Comparison of ENCODE assay signal across 31 cellular contexts in the genomic region with DNA sequence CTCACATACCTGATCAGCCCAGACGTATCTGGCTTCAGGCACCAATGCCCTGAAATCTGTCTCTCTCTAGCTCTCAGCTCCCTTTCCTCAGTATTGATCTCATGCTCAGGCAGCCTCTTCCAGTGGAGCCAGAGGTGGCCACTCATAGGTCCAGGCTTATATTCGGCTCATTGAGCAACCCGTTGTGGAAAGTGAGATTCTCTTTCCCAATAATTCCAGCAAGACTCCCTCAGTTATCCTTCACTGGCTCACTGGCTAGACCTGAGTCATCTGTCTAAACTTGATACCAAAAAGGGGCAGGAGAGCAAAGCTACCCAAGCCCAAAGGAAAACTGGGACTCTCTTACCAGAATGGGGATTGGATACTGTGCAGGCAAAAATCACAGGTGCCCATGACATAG.
"Had no signal": no experiment of that assay in that cellular context is flagged by ENCODE, and none has a peak within 500 bp of the region (broad histone marks: within the 10 kb centered on the region; RNA-seq: fewer than 3 reads in every experiment).

No MANE protein-coding gene starts in this region.

- DNase-seq: activated CD4-positive, alpha-beta memory T cell treated with anti-CD3 and anti-CD28 coated beads for 36 hours; activated CD4-positive, alpha-beta T cell treated with anti-CD3 and anti-CD28 coated beads for 36 hours; activated CD4-positive, alpha-beta T cell treated with anti-CD3 and anti-CD28 coated beads, Interleukin-2, amount 10 ng/mL, durations not matched to agents 24 days and 14 days; activated CD4-positive, CD25-positive, alpha-beta regulatory T cell; activated CD4-positive, CD25-positive, alpha-beta regulatory T cell treated with anti-CD3 and anti-CD28 coated beads, Interleukin-2, amount 50 U/mL, for 72 hours; activated CD8-positive, alpha-beta memory T cell treated with anti-CD3 and anti-CD28 coated beads, Interleukin-2, amount 10 ng/mL, durations not matched to agents 7 days and 5 days; activated CD8-positive, alpha-beta memory T cell treated with anti-CD3 and anti-CD28 coated beads, Interleukin-2, amount 50 U/mL, for 4 hours; activated CD8-positive, alpha-beta T cell treated with anti-CD3 and anti-CD28 coated beads, Interleukin-2, amount 10 ng/mL, durations not matched to agents 7 days and 5 days; activated gamma-delta T cell; activated naive CD4-positive, alpha-beta T cell; activated naive CD4-positive, alpha-beta T cell treated with anti-CD3 and anti-CD28 coated beads, Interleukin-2, amount 10 ng/mL, durations not matched to agents 7 days and 5 days; activated naive CD8-positive, alpha-beta T cell treated with anti-CD3 and anti-CD28 coated beads, Interleukin-2, amount 10 ng/mL, durations not matched to agents 7 days and 5 days; activated T-cell treated with anti-CD3 and anti-CD28 coated beads, Interleukin-2, amount 50 U/mL, for 1 hour; activated T-cell treated with anti-CD3 and anti-CD28 coated beads, Interleukin-2, amount 50 U/mL, for 48 hours; central memory CD4-positive, alpha-beta T cell; cerebellar nuclear complex; colonic mucosa; effector memory CD4-positive, alpha-beta T cell; endodermal cell; foreskin keratinocyte; gastrocnemius medialis; glutamatergic neuron; heart left ventricle; T-helper 2 cell had no signal

- H3K4me1 Mint-ChIP-seq: activated CD4-positive, alpha-beta T cell treated with anti-CD3 and anti-CD28 coated beads for 36 hours; activated CD8-positive, alpha-beta memory T cell treated with anti-CD3 and anti-CD28 coated beads, Interleukin-2, amount 10 ng/mL, durations not matched to agents 7 days and 5 days; activated naive CD4-positive, alpha-beta T cell treated with anti-CD3 and anti-CD28 coated beads, Interleukin-2, amount 10 ng/mL, durations not matched to agents 7 days and 5 days; activated naive CD8-positive, alpha-beta T cell treated with anti-CD3 and anti-CD28 coated beads, Interleukin-2, amount 10 ng/mL, durations not matched to agents 7 days and 5 days; endodermal cell had no signal

- H3K36me3 ChIP-seq: ascending aorta, breast epithelium, cardiac muscle cell, colonic mucosa, gastrocnemius medialis, heart left ventricle had no signal

- H3K4me1 ChIP-seq: ascending aorta, breast epithelium, colonic mucosa, foreskin keratinocyte had no signal

- H3K4me3 ChIP-seq: ascending aorta, breast epithelium, cardiac muscle cell, colonic mucosa, gastrocnemius medialis, heart left ventricle had no signal

- H3K27me3 ChIP-seq: ascending aorta, breast epithelium, cardiac muscle cell, colonic mucosa, foreskin keratinocyte, gastrocnemius medialis, heart left ventricle had no signal

- ATAC-seq: activated CD4-positive, alpha-beta T cell treated with anti-CD3 and anti-CD28 coated beads for 36 hours; activated CD8-positive, alpha-beta memory T cell treated with anti-CD3 and anti-CD28 coated beads, Interleukin-2, amount 10 ng/mL, durations not matched to agents 7 days and 5 days; activated CD8-positive, alpha-beta T cell treated with anti-CD3 and anti-CD28 coated beads, Interleukin-2, amount 10 ng/mL, durations not matched to agents 7 days and 5 days; activated naive CD4-positive, alpha-beta T cell treated with anti-CD3 and anti-CD28 coated beads, Interleukin-2, amount 50 U/mL, for 72 hours; esophagus mucosa; foreskin keratinocyte; gastrocnemius medialis; heart left ventricle had no signal

- H3K9me3 ChIP-seq: ascending aorta, breast epithelium, colonic mucosa, gastrocnemius medialis, heart left ventricle had no signal

- H3K9me3 Mint-ChIP-seq: activated CD4-positive, alpha-beta memory T cell treated with anti-CD3 and anti-CD28 coated beads for 36 hours; activated naive CD4-positive, alpha-beta T cell treated with anti-CD3 and anti-CD28 coated beads, Interleukin-2, amount 10 ng/mL, durations not matched to agents 7 days and 5 days; activated naive CD4-positive, alpha-beta T cell treated with anti-CD3 and anti-CD28 coated beads, Interleukin-2, amount 50 U/mL, for 72 hours; activated naive CD8-positive, alpha-beta T cell treated with anti-CD3 and anti-CD28 coated beads, Interleukin-2, amount 10 ng/mL, durations not matched to agents 7 days and 5 days; activated T-helper 1 cell treated with anti-CD3 and anti-CD28 coated beads, Interleukin-12 subunit alpha, Interleukin-12 subunit beta, Interleukin-2, Interleukin-4 antibody, amounts not matched to agents 30 ng/mL and 10 ng/mL and 1 ng/mL, durations not matched to agents 14 hours and 24 hours and 36 hours; endodermal cell had no signal

- H3K27me3 Mint-ChIP-seq: activated CD4-positive, alpha-beta memory T cell treated with anti-CD3 and anti-CD28 coated beads for 36 hours; activated CD8-positive, alpha-beta memory T cell treated with anti-CD3 and anti-CD28 coated beads, Interleukin-2, amount 10 ng/mL, durations not matched to agents 7 days and 5 days; activated naive CD4-positive, alpha-beta T cell treated with anti-CD3 and anti-CD28 coated beads, Interleukin-2, amount 10 ng/mL, durations not matched to agents 7 days and 5 days; brain had no signal

- H3K36me3 Mint-ChIP-seq: activated CD4-positive, alpha-beta memory T cell treated with anti-CD3 and anti-CD28 coated beads for 36 hours; activated CD8-positive, alpha-beta memory T cell treated with anti-CD3 and anti-CD28 coated beads, Interleukin-2, amount 10 ng/mL, durations not matched to agents 7 days and 5 days; activated naive CD4-positive, alpha-beta T cell treated with anti-CD3 and anti-CD28 coated beads, Interleukin-2, amount 10 ng/mL, durations not matched to agents 7 days and 5 days; activated naive CD8-positive, alpha-beta T cell treated with anti-CD3 and anti-CD28 coated beads, Interleukin-2, amount 10 ng/mL, durations not matched to agents 7 days and 5 days had no signal

- H3K4me3 Mint-ChIP-seq: activated CD4-positive, alpha-beta memory T cell treated with anti-CD3 and anti-CD28 coated beads for 36 hours; activated CD4-positive, alpha-beta T cell treated with anti-CD3 and anti-CD28 coated beads for 36 hours; activated CD4-positive, alpha-beta T cell treated with anti-CD3 and anti-CD28 coated beads, Interleukin-2, amount 10 ng/mL, durations not matched to agents 24 days and 14 days; activated CD8-positive, alpha-beta memory T cell treated with anti-CD3 and anti-CD28 coated beads, Interleukin-2, amount 10 ng/mL, durations not matched to agents 7 days and 5 days; activated CD8-positive, alpha-beta T cell treated with anti-CD3 and anti-CD28 coated beads, Interleukin-2, amount 10 ng/mL, durations not matched to agents 7 days and 5 days; activated naive CD4-positive, alpha-beta T cell treated with anti-CD3 and anti-CD28 coated beads, Interleukin-2, amount 10 ng/mL, durations not matched to agents 7 days and 5 days; activated naive CD8-positive, alpha-beta T cell treated with anti-CD3 and anti-CD28 coated beads, Interleukin-2, amount 10 ng/mL, durations not matched to agents 7 days and 5 days; activated T-helper 1 cell treated with anti-CD3 and anti-CD28 coated beads, Interleukin-12 subunit alpha, Interleukin-12 subunit beta, Interleukin-2, Interleukin-4 antibody, amounts not matched to agents 30 ng/mL and 10 ng/mL and 1 ng/mL, durations not matched to agents 14 hours and 24 hours and 36 hours; brain; endodermal cell had no signal

- H3K27ac Mint-ChIP-seq: activated CD4-positive, alpha-beta memory T cell treated with anti-CD3 and anti-CD28 coated beads for 36 hours; activated CD4-positive, alpha-beta T cell treated with anti-CD3 and anti-CD28 coated beads for 36 hours; activated CD4-positive, alpha-beta T cell treated with anti-CD3 and anti-CD28 coated beads, Interleukin-2, amount 10 ng/mL, durations not matched to agents 24 days and 14 days; activated CD8-positive, alpha-beta memory T cell treated with anti-CD3 and anti-CD28 coated beads, Interleukin-2, amount 10 ng/mL, durations not matched to agents 7 days and 5 days; activated CD8-positive, alpha-beta T cell treated with anti-CD3 and anti-CD28 coated beads, Interleukin-2, amount 10 ng/mL, durations not matched to agents 7 days and 5 days; activated naive CD4-positive, alpha-beta T cell treated with anti-CD3 and anti-CD28 coated beads, Interleukin-2, amount 10 ng/mL, durations not matched to agents 7 days and 5 days; activated naive CD4-positive, alpha-beta T cell treated with anti-CD3 and anti-CD28 coated beads, Interleukin-2, amount 50 U/mL, for 72 hours; activated naive CD8-positive, alpha-beta T cell treated with anti-CD3 and anti-CD28 coated beads, Interleukin-2, amount 10 ng/mL, durations not matched to agents 7 days and 5 days; activated T-helper 1 cell treated with anti-CD3 and anti-CD28 coated beads, Interleukin-12 subunit alpha, Interleukin-12 subunit beta, Interleukin-2, Interleukin-4 antibody, amounts not matched to agents 30 ng/mL and 10 ng/mL and 1 ng/mL, durations not matched to agents 14 hours and 24 hours and 36 hours; brain; endodermal cell had no signal

- H3K27ac ChIP-seq: ascending aorta, breast epithelium, cardiac muscle cell, colonic mucosa, foreskin keratinocyte, gastrocnemius medialis, heart left ventricle had no signal
